ENCODE assay signal across 34 cellular contexts in the genomic region with DNA sequence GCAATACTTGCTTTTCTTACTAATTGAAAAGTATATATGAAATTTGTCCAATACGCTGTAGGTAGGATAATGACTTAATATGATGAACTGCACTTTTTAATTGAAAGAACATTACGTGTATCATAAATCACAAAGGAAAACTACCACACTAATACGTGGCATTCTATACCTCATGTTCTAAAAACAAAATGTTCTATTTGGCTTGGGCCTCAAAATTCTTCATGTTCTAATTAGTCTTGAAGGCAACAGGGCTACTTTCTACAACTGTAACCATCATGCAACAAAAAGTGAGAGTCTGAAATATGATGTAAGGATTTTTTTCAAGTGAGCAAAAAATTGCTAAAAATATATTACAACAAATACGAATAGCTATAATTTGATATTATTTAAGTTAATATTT.
"Had no signal": no experiment of that assay in that cellular context is flagged by ENCODE, and none has a peak within 500 bp of the region (broad histone marks: within the 10 kb centered on the region; RNA-seq: fewer than 3 reads in every experiment).

No MANE protein-coding gene starts in this region.

- H3K4me2 ChIP-seq: KMS-11 had no signal

- H3K27ac ChIP-seq: KMS-11 had no signal

- H3K27me3 ChIP-seq: MG63 had no signal

- H3K36me3 ChIP-seq: MG63 had no signal

- H3K9ac ChIP-seq: KMS-11 had no signal

- H3K9me3 ChIP-seq: MG63 had no signal

- DNase-seq: Karpas-422, Kasumi-1, KG1, MG63, MM.1S, MV-4-11, NCI-H1048, NCI-H1092, NCI-H1092 treated with DMSO at 0.1 percent for 48 hours, NCI-H1105, NCI-H1105 treated with DMSO at 0.1 percent for 48 hours, NCI-H1417, NCI-H1417 treated with DMSO at 0.1 percent for 48 hours, NCI-H1436, NCI-H1436 treated with DMSO at 0.1 percent for 48 hours, NCI-H146, NCI-H1694, NCI-H1694 treated with DMSO at 0.1 percent for 48 hours, NCI-H187, NCI-H187 treated with DMSO at 0.1 percent for 48 hours, NCI-H1930, NCI-H2029, NCI-H2029 treated with DMSO at 0.1 percent for 48 hours, NCI-H2081, NCI-H2081 treated with DMSO at 0.1 percent for 48 hours, NCI-H2107, NCI-H2171, NCI-H2171 treated with DMSO at 0.1 percent for 48 hours, NCI-H2227 treated with DMSO at 0.1 percent for 48 hours, NCI-H226, NCI-H345, NCI-H446, NCI-H446 treated with DMSO at 0.1 percent for 48 hours had no signal

- H3K4me3 ChIP-seq: MG63 had no signal
